16 cellular contexts compared by ENCODE assay signal in genomic region chr2:27010139-27010538, GRCh38.
"Had no signal": no experiment of that assay in that cellular context is flagged by ENCODE, and none has a peak within 500 bp of the region (broad histone marks: within the 10 kb centered on the region; RNA-seq: fewer than 3 reads in every experiment).

No MANE protein-coding gene starts in this region.

- ATAC-seq: stimulated activated effector memory CD8-positive, alpha-beta T cell treated with anti-CD3 and anti-CD28 coated beads, Interleukin-12 subunit alpha, Interleukin-12 subunit beta, amount 100 ng/mL, for 72 hours had no signal

- H3K4me3 Mint-ChIP-seq: activated naive CD8-positive, alpha-beta T cell treated with anti-CD3 and anti-CD28 coated beads for 36 hours; endodermal cell; natural killer cell; stimulated activated effector memory CD8-positive, alpha-beta T cell treated with anti-CD3 and anti-CD28 coated beads, Interleukin-12 subunit alpha, Interleukin-12 subunit beta, amount 100 ng/mL, for 72 hours; T-helper 2 cell treated with Interferon-gamma antibody and Interleukin-4, amounts not matched to agents 5 μg/mL and 100 μg/mL, for 36 hours had no signal

- H3K36me3 Mint-ChIP-seq: activated naive CD8-positive, alpha-beta T cell treated with anti-CD3 and anti-CD28 coated beads for 36 hours; natural killer cell; stimulated activated effector memory CD8-positive, alpha-beta T cell treated with anti-CD3 and anti-CD28 coated beads, Interleukin-12 subunit alpha, Interleukin-12 subunit beta, amount 100 ng/mL, for 72 hours had no signal

- H3K9me3 Mint-ChIP-seq: activated naive CD8-positive, alpha-beta T cell treated with anti-CD3 and anti-CD28 coated beads for 36 hours; natural killer cell; stimulated activated effector memory CD8-positive, alpha-beta T cell treated with anti-CD3 and anti-CD28 coated beads, Interleukin-12 subunit alpha, Interleukin-12 subunit beta, amount 100 ng/mL, for 72 hours; T-helper 2 cell treated with Interferon-gamma antibody and Interleukin-4, amounts not matched to agents 5 μg/mL and 100 μg/mL, for 36 hours had no signal

- H3K4me3 ChIP-seq: pancreas, sigmoid colon, stomach, vagina had no signal

- H3K27me3 ChIP-seq: pancreas, sigmoid colon, stomach, vagina had no signal

- H3K27ac Mint-ChIP-seq: activated naive CD8-positive, alpha-beta T cell treated with anti-CD3 and anti-CD28 coated beads for 36 hours; endodermal cell; natural killer cell; stimulated activated effector memory CD8-positive, alpha-beta T cell treated with anti-CD3 and anti-CD28 coated beads, Interleukin-12 subunit alpha, Interleukin-12 subunit beta, amount 100 ng/mL, for 72 hours; T-helper 2 cell treated with Interferon-gamma antibody and Interleukin-4, amounts not matched to agents 5 μg/mL and 100 μg/mL, for 36 hours had no signal

- H3K9me3 ChIP-seq: neutrophil, pancreas, sigmoid colon, stomach, vagina had no signal

- H3K27ac ChIP-seq: neutrophil, pancreas, sigmoid colon, stomach, vagina had no signal

- H3K36me3 ChIP-seq: neutrophil, pancreas, sigmoid colon, stomach, vagina had no signal

- H3K4me1 Mint-ChIP-seq: natural killer cell; stimulated activated effector memory CD8-positive, alpha-beta T cell treated with anti-CD3 and anti-CD28 coated beads, Interleukin-12 subunit alpha, Interleukin-12 subunit beta, amount 100 ng/mL, for 72 hours had no signal

- DNase-seq: activated CD4-positive, alpha-beta T cell treated with anti-CD3 and anti-CD28 coated beads, Interleukin-2, amount 50 U/mL, for 4 hours; activated naive CD8-positive, alpha-beta T cell treated with anti-CD3 and anti-CD28 coated beads for 36 hours; amniotic stem cell; endodermal cell; left ventricle myocardium superior; natural killer cell; pancreas; sigmoid colon; stimulated activated CD4-positive, alpha-beta T cell treated with anti-CD3 and anti-CD28 coated beads, Interleukin-4, amount 100 ng/mL, for 24 hours; stomach had no signal

- FAIRE-seq: colon, pancreas, TTC549 had no signal
